Comparison of ENCODE assay signal across 1 cellular context in the genomic region with DNA sequence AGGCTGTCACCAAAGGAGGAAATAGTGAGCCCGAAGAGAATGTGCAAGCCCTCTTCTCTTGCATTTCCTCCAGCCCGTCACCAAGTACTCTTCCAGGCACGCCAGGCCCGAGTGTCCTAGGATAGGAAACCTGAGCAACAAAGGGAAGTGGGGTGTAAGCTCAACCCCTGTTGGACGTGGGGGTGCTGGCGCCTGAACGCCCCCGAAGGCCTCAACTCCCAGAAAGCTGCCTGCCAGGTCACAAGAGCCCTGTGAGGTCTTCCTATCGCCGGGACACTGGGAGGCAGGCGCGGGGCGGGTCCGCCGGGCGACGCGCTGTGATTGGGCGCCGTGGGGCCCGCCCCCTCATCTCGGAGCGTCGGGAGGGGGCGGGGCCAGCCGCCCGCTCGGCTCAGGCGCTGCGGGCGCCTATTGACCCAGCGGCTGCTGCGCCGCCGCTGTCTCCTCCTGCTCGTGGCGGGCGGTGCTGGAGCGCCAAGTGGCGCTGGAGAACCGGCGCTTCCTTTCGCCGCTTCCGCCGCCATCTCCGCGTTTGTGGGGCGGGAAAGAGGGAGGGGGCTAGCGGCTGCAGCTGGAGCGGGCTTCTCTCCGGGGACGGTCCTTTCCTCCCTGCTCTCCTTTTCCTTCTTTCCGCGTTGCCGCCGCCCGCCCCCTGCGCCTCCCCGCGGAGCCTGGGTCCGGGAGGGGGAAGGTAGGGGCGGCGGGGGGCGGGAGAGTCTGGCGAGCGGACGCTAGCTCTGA.
TF ChIP-seq lines count a peak whose summit lies in the region.

No MANE protein-coding gene starts in this region.

TF ChIP-seq in HEK293, 187 proteins besides CTCF, POLR2A, EP300 and RAD21 (continued from another document):
- no peak for TF ChIP-seq ZNF664 (tag by site-specific recombination; IDR thresholded peaks at IDR 0.05)
- no peak for TF ChIP-seq ZNF837 (tag by site-specific recombination; IDR thresholded peaks at IDR 0.05)
- TF ChIP-seq SETDB1 (IDR thresholded peaks at IDR 0.05; ENCODE audit: insufficient read length, low read length) = peak; percentile 89
- TF ChIP-seq ZNF157 (tag by site-specific recombination; IDR thresholded peaks at IDR 0.05) = no peak
- TF ChIP-seq REPIN1 (tag by site-specific recombination; IDR thresholded peaks at IDR 0.05; ENCODE audit: low read depth) = no peak
- no peak for TF ChIP-seq YY2 (tag by site-specific recombination; IDR thresholded peaks at IDR 0.05)
- TF ChIP-seq ZNF510 (tag by site-specific recombination; IDR thresholded peaks at IDR 0.05; ENCODE audit: insufficient replicate concordance) = no peak
- TF ChIP-seq ZNF747 (tag by site-specific recombination; IDR thresholded peaks at IDR 0.05) = no peak
- TF ChIP-seq ZNF624 (tag by site-specific recombination; IDR thresholded peaks at IDR 0.05) = no peak
- TF ChIP-seq TCF7L2 (IDR thresholded peaks at IDR 0.05; ENCODE audit: borderline replicate concordance, low read depth, low read length) = no peak
- no peak for TF ChIP-seq ZSCAN4 (tag by site-specific recombination; IDR thresholded peaks at IDR 0.05)
- no peak for TF ChIP-seq ZNF302 (tag by site-specific recombination; IDR thresholded peaks at IDR 0.05; ENCODE audit: low read depth)
- TF ChIP-seq ZNF571 (tag by site-specific recombination; IDR thresholded peaks at IDR 0.05) = no peak
- TF ChIP-seq ZNF76 (tag by site-specific recombination; IDR thresholded peaks at IDR 0.05; ENCODE audit: borderline replicate concordance, low read depth) = peak; percentile 77
- 0 out of 2 replicates have a peak, but pooled peaks have one; percentile 14 for TF ChIP-seq ZNF518A (tag by site-specific recombination; conservative IDR thresholded peaks at IDR 0.05; ENCODE audit: low read depth)
- no peak for TF ChIP-seq ZNF211 (tag by site-specific recombination; IDR thresholded peaks at IDR 0.05; ENCODE audit: low read depth)
- TF ChIP-seq ZBTB20 (tag by site-specific recombination; IDR thresholded peaks at IDR 0.05) = peak; percentile 59; the same call in 1 of the 2 replicates
